Comparison of ENCODE assay signal across 2 cellular contexts in the genomic region with DNA sequence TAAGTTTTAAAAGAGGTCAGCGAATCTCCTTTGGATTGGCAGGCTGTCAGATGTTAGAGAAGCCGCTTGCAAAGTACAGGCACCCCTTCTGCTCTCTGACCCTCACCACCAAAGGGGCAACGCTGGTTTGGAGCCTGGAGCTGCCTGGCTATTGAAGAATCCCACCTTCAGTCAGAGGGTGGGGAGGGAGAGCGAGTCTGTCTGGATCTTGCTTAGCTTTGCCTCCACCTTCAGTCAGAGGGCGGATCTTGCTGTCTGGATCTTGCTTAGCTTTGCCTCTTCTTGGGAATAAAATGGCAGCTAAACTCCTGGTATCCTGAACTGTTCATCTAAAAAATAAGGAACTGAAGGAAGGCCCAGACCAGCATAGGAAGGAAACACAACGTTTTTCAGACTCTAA.
TF ChIP-seq lines count a peak whose summit lies in the region.

No MANE protein-coding gene starts in this region.

TF ChIP-seq in IMR-90, 13 proteins besides CTCF, POLR2A, EP300 and RAD21 (continued from another document):
- TF ChIP-seq, protein P1, sequence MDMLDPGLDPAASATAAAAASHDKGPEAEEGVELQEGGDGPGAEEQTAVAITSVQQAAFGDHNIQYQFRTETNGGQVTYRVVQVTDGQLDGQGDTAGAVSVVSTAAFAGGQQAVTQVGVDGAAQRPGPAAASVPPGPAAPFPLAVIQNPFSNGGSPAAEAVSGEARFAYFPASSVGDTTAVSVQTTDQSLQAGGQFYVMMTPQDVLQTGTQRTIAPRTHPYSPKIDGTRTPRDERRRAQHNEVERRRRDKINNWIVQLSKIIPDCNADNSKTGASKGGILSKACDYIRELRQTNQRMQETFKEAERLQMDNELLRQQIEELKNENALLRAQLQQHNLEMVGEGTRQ (IDR thresholded peaks at IDR 0.05; ENCODE audit: low read depth, low read length): no peak
- TF ChIP-seq, protein P2, sequence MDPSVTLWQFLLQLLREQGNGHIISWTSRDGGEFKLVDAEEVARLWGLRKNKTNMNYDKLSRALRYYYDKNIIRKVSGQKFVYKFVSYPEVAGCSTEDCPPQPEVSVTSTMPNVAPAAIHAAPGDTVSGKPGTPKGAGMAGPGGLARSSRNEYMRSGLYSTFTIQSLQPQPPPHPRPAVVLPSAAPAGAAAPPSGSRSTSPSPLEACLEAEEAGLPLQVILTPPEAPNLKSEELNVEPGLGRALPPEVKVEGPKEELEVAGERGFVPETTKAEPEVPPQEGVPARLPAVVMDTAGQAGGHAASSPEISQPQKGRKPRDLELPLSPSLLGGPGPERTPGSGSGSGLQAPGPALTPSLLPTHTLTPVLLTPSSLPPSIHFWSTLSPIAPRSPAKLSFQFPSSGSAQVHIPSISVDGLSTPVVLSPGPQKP (IDR thresholded peaks at IDR 0.05; ENCODE audit: borderline replicate concordance, low read depth, low read length): no peak

TF ChIP-seq in WTC11, 78 proteins besides CTCF, POLR2A, EP300 and RAD21 (continued from another document):
- TF ChIP-seq, protein P3, sequence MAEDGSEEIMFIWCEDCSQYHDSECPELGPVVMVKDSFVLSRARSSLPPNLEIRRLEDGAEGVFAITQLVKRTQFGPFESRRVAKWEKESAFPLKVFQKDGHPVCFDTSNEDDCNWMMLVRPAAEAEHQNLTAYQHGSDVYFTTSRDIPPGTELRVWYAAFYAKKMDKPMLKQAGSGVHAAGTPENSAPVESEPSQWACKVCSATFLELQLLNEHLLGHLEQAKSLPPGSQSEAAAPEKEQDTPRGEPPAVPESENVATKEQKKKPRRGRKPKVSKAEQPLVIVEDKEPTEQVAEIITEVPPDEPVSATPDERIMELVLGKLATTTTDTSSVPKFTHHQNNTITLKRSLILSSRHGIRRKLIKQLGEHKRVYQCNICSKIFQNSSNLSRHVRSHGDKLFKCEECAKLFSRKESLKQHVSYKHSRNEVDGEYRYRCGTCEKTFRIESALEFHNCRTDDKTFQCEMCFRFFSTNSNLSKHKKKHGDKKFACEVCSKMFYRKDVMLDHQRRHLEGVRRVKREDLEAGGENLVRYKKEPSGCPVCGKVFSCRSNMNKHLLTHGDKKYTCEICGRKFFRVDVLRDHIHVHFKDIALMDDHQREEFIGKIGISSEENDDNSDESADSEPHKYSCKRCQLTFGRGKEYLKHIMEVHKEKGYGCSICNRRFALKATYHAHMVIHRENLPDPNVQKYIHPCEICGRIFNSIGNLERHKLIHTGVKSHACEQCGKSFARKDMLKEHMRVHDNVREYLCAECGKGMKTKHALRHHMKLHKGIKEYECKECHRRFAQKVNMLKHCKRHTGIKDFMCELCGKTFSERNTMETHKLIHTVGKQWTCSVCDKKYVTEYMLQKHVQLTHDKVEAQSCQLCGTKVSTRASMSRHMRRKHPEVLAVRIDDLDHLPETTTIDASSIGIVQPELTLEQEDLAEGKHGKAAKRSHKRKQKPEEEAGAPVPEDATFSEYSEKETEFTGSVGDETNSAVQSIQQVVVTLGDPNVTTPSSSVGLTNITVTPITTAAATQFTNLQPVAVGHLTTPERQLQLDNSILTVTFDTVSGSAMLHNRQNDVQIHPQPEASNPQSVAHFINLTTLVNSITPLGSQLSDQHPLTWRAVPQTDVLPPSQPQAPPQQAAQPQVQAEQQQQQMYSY (CRISPR knock-in tag; IDR thresholded peaks at IDR 0.05): no peak
- TF ChIP-seq JAZF1 (CRISPR knock-in tag; IDR thresholded peaks at IDR 0.05) (no peak), CREM (CRISPR knock-in tag; IDR thresholded peaks at IDR 0.05) (no peak), FOXJ3 (CRISPR knock-in tag; IDR thresholded peaks at IDR 0.05; ENCODE audit: borderline replicate concordance) (no peak)
